In the genomic region with DNA sequence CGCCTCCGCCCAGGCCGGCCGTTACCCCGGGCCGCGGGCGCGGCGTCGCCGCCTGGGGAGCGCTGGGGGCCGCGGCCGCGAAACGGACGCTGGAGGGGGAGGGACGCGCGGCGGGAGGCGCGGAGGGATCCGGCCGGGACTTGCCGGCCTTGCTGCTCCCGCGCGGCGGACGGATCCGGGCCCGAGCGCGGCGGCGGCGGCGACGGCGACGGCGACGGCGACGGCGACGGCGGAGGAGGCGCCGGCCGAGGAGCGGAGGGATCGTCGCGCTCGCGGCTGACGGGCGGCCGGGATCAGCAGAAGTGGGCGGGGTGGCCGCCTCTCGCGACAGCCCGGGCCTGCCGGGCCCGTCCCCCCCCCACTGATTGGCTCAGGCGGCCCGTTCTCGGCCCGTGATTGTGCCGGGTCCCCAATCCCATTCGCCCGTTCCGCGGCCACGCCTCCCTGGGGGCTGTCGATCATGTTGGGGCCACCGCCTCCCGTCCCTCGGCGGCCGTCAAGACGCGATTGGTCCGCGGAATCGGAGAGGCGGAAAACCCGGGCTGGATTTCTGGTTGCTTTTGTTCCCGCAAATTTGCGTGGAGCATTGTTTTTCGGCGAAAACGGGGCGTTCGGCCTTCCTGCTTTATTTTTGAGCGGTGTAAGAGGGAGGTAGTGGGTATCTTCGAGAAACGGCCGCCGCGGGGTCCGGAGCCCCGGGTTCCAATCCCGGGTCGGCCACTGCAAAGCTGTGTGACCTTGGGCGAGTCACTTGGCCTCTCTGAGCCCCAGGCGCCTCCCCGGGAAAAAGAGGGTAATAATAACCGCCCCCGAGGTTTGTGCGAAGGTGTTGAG, we compare ENCODE assay signal across 1 cellular context.
A peak's percentile ranks its signal among the peaks of the same experiment; 100 is the strongest.
TF ChIP-seq lines count a peak whose summit lies in the region.

TSS of gene ZCCHC14 (minus strand) at position 304 of the 834 bp plus-strand sequence. CDS start 786 bp downstream, outside the sequence.

TF ChIP-seq in K562, 482 proteins besides CTCF, POLR2A, EP300 and RAD21 (continued from another document and continues in another):
- TF ChIP-seq, protein P1, sequence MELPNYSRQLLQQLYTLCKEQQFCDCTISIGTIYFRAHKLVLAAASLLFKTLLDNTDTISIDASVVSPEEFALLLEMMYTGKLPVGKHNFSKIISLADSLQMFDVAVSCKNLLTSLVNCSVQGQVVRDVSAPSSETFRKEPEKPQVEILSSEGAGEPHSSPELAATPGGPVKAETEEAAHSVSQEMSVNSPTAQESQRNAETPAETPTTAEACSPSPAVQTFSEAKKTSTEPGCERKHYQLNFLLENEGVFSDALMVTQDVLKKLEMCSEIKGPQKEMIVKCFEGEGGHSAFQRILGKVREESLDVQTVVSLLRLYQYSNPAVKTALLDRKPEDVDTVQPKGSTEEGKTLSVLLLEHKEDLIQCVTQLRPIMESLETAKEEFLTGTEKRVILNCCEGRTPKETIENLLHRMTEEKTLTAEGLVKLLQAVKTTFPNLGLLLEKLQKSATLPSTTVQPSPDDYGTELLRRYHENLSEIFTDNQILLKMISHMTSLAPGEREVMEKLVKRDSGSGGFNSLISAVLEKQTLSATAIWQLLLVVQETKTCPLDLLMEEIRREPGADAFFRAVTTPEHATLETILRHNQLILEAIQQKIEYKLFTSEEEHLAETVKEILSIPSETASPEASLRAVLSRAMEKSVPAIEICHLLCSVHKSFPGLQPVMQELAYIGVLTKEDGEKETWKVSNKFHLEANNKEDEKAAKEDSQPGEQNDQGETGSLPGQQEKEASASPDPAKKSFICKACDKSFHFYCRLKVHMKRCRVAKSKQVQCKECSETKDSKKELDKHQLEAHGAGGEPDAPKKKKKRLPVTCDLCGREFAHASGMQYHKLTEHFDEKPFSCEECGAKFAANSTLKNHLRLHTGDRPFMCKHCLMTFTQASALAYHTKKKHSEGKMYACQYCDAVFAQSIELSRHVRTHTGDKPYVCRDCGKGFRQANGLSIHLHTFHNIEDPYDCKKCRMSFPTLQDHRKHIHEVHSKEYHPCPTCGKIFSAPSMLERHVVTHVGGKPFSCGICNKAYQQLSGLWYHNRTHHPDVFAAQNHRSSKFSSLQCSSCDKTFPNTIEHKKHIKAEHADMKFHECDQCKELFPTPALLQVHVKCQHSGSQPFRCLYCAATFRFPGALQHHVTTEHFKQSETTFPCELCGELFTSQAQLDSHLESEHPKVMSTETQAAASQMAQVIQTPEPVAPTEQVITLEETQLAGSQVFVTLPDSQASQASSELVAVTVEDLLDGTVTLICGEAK (IDR thresholded peaks at IDR 0.05) = no peak
- TF ChIP-seq, protein P1 (CRISPR knock-in tag; IDR thresholded peaks at IDR 0.05) = no peak
- 0 out of 2 replicates have a peak, but pooled peaks have one; percentile 61 for TF ChIP-seq XRCC5 (IDR thresholded peaks at IDR 0.05; ENCODE audit: low read depth, low read length)
- TF ChIP-seq SMAD4 (CRISPR knock-in tag; conservative IDR thresholded peaks at IDR 0.05) = peak; percentile 94
- no peak for TF ChIP-seq ZKSCAN8 (CRISPR knock-in tag; IDR thresholded peaks at IDR 0.05)
- TF ChIP-seq ELF4 (CRISPR knock-in tag; IDR thresholded peaks at IDR 0.05) = no peak
- TF ChIP-seq DIDO1 (tag; IDR thresholded peaks at IDR 0.05; ENCODE audit: low read depth) = no peak
- TF ChIP-seq L3MBTL2 (IDR thresholded peaks at IDR 0.05) = peak; percentile 31
- no peak for TF ChIP-seq ZNF263 (CRISPR knock-in tag; IDR thresholded peaks at IDR 0.05; ENCODE audit: borderline replicate concordance)
- peak; percentile 76 for TF ChIP-seq FOS (IDR thresholded peaks at IDR 0.05; ENCODE audit: extremely low read depth, insufficient read length)
- TF ChIP-seq SRF (CRISPR knock-in tag; IDR thresholded peaks at IDR 0.05) = peak in 1 of 2 experiments; percentile 49; a peak in 1 of 4 replicates
- TF ChIP-seq C11orf30 (IDR thresholded peaks at IDR 0.05; ENCODE audit: low read depth) = no peak
- TF ChIP-seq, protein P2, sequence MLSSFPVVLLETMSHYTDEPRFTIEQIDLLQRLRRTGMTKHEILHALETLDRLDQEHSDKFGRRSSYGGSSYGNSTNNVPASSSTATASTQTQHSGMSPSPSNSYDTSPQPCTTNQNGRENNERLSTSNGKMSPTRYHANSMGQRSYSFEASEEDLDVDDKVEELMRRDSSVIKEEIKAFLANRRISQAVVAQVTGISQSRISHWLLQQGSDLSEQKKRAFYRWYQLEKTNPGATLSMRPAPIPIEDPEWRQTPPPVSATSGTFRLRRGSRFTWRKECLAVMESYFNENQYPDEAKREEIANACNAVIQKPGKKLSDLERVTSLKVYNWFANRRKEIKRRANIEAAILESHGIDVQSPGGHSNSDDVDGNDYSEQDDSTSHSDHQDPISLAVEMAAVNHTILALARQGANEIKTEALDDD (IDR thresholded peaks at IDR 0.05) = no peak
- no peak; the same call in 1 of the 2 replicates for TF ChIP-seq ZBTB7A (IDR thresholded peaks at IDR 0.05; ENCODE audit: borderline replicate concordance, control insufficient read depth, low read depth, low read length)
- TF ChIP-seq HDAC1 (IDR thresholded peaks at IDR 0.05) = no peak
- no peak for TF ChIP-seq SMARCA4 (IDR thresholded peaks at IDR 0.05)
- no peak for TF ChIP-seq ZNF655 (CRISPR knock-in tag; IDR thresholded peaks at IDR 0.05)
- no peak for TF ChIP-seq GATAD2A (IDR thresholded peaks at IDR 0.05)
- TF ChIP-seq, protein P3, sequence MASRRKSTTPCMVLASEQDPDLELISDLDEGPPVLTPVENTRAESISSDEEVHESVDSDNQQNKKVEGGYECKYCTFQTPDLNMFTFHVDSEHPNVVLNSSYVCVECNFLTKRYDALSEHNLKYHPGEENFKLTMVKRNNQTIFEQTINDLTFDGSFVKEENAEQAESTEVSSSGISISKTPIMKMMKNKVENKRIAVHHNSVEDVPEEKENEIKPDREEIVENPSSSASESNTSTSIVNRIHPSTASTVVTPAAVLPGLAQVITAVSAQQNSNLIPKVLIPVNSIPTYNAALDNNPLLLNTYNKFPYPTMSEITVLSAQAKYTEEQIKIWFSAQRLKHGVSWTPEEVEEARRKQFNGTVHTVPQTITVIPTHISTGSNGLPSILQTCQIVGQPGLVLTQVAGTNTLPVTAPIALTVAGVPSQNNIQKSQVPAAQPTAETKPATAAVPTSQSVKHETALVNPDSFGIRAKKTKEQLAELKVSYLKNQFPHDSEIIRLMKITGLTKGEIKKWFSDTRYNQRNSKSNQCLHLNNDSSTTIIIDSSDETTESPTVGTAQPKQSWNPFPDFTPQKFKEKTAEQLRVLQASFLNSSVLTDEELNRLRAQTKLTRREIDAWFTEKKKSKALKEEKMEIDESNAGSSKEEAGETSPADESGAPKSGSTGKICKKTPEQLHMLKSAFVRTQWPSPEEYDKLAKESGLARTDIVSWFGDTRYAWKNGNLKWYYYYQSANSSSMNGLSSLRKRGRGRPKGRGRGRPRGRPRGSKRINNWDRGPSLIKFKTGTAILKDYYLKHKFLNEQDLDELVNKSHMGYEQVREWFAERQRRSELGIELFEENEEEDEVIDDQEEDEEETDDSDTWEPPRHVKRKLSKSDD (conservative IDR thresholded peaks at IDR 0.05; ENCODE audit: low read length) = peak; percentile 85; the same call in 1 of the 2 replicates
- TF ChIP-seq ZNF431 (CRISPR knock-in tag; IDR thresholded peaks at IDR 0.05) = no peak
- peak; percentile 74 for TF ChIP-seq RB1 (IDR thresholded peaks at IDR 0.05; ENCODE audit: low read depth)
- no peak for TF ChIP-seq TCFL5 (CRISPR knock-in tag; conservative IDR thresholded peaks at IDR 0.05)
- TF ChIP-seq SMAD3 (CRISPR knock-in tag; conservative IDR thresholded peaks at IDR 0.05) = no peak
- TF ChIP-seq SOX6 (IDR thresholded peaks at IDR 0.05) = peak; percentile 93
- peak; percentile 99 for TF ChIP-seq PKNOX1 (IDR thresholded peaks at IDR 0.05)
- no peak for TF ChIP-seq ZNF23 (CRISPR knock-in tag; IDR thresholded peaks at IDR 0.05)
- no peak for TF ChIP-seq PML (IDR thresholded peaks at IDR 0.05; ENCODE audit: low read length)
- no peak for TF ChIP-seq BDP1 (IDR thresholded peaks at IDR 0.05; ENCODE audit: insufficient read depth, insufficient read length)
- no peak for TF ChIP-seq ZNF778 (CRISPR knock-in tag; IDR thresholded peaks at IDR 0.05)
- TF ChIP-seq, protein P4, sequence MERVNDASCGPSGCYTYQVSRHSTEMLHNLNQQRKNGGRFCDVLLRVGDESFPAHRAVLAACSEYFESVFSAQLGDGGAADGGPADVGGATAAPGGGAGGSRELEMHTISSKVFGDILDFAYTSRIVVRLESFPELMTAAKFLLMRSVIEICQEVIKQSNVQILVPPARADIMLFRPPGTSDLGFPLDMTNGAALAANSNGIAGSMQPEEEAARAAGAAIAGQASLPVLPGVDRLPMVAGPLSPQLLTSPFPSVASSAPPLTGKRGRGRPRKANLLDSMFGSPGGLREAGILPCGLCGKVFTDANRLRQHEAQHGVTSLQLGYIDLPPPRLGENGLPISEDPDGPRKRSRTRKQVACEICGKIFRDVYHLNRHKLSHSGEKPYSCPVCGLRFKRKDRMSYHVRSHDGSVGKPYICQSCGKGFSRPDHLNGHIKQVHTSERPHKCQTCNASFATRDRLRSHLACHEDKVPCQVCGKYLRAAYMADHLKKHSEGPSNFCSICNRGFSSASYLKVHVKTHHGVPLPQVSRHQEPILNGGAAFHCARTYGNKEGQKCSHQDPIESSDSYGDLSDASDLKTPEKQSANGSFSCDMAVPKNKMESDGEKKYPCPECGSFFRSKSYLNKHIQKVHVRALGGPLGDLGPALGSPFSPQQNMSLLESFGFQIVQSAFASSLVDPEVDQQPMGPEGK (CRISPR knock-in tag; IDR thresholded peaks at IDR 0.05; ENCODE audit: borderline replicate concordance) = no peak
- no peak for TF ChIP-seq ZBTB8A (IDR thresholded peaks at IDR 0.05; ENCODE audit: partially characterized antibody)
- no peak for TF ChIP-seq TRIM28 (IDR thresholded peaks at IDR 0.05)
- TF ChIP-seq LCOR (CRISPR knock-in tag; IDR thresholded peaks at IDR 0.05) = peak; percentile 66; the same call in 1 of the 2 replicates
